ENCODE assay signal across 8 cellular contexts in genomic region chr6:132401120-132401940, GRCh38. TPM values are rescaled to one million over a fixed set of nuclear protein-coding genes. Genes with fewer than 3 reads are reported as not detected.
A peak's percentile ranks its signal among the peaks of the same experiment; 100 is the strongest.
DNase-seq lines count a peak whose midpoint lies in the region; ATAC-seq, FAIRE-seq and TF ChIP-seq lines count a peak whose summit lies in the region.

MOXD1 (minus strand) TSS chr6:132401475; CDS start chr6:132401426, 49 bp downstream.

- no peak for FAIRE-seq in endothelial cell of umbilical vein (lab: Jason Lieb, UNC)

- ATAC-seq in HG02678 (IDR thresholded peaks at IDR 0.05; ENCODE audit: unreplicated experiment) (peak; percentile 61), PC-3 (peak; percentile 52), upper lobe of right lung (peak; percentile 96)

- H3K9me3 ChIP-seq in PC-3 (ENCODE audit: low read length) (no peaks in the 10 kb centered on the region), endothelial cell of umbilical vein (replicated peaks; ENCODE audit: control insufficient read depth, insufficient read depth, low read length) (no peaks in the 10 kb centered on the region), upper lobe of right lung (no peaks in the 10 kb centered on the region)

- no peak for TF ChIP-seq CTCF in PC-3 (conservative IDR thresholded peaks at IDR 0.05; ENCODE audit: low read depth, low read length)
- TF ChIP-seq CTCF in endothelial cell of umbilical vein (IDR thresholded peaks at IDR 0.05; ENCODE audit: extremely low read depth in 1 of 2, insufficient read depth in 1 of 2, low read depth in 1 of 2, low read length in 2 of 2), result no peak
- TF ChIP-seq CTCF in mesothelial cell of epicardium (IDR thresholded peaks at IDR 0.05; ENCODE audit: unreplicated experiment), result no peak
- TF ChIP-seq CTCF in upper lobe of right lung (IDR thresholded peaks at IDR 0.05), result no peak

- H3K27me3 ChIP-seq in PC-3 (ENCODE audit: low read length), result no peaks in the 10 kb centered on the region
- H3K27me3 ChIP-seq in endothelial cell of umbilical vein (ENCODE audit: control insufficient read depth in 2 of 2, insufficient read depth in 2 of 2, low read length in 2 of 2), result peaks cover 47 to 77% of the 10 kb centered on the region in 2 experiments
- peaks cover 24% of the 10 kb centered on the region for H3K27me3 ChIP-seq in upper lobe of right lung

- no peak within 1 kb of the TSS for H3K27ac Mint-ChIP-seq in activated CD4-positive, alpha-beta T cell treated with anti-CD3 and anti-CD28 coated beads, Interleukin-2, amount 10 ng/mL, durations not matched to agents 24 days and 14 days
- peak within 1 kb of the TSS; percentile 88 for H3K27ac Mint-ChIP-seq in mesothelial cell of epicardium

- H3K27ac ChIP-seq in PC-3 (ENCODE audit: low read length) (peak within 1 kb of the TSS; percentile 30; the same call in 1 of the 2 replicates), endothelial cell of umbilical vein (ENCODE audit: insufficient read depth, low read depth, low read length) (no peak within 1 kb of the TSS), upper lobe of right lung (peak within 1 kb of the TSS; percentile 63)

- TF ChIP-seq POLR2A in endothelial cell of umbilical vein (IDR thresholded peaks at IDR 0.05; ENCODE audit: low read depth, low read length), result no peak

- no peaks in the 10 kb centered on the region for H3K36me3 Mint-ChIP-seq in activated CD4-positive, alpha-beta T cell treated with anti-CD3 and anti-CD28 coated beads, Interleukin-2, amount 10 ng/mL, durations not matched to agents 24 days and 14 days (ENCODE audit: low read depth)
- peaks cover 11% of the 10 kb centered on the region for H3K36me3 Mint-ChIP-seq in mesothelial cell of epicardium

- H3K79me2 ChIP-seq in PC-3 (ENCODE audit: low read length) (no peaks in the 10 kb centered on the region), endothelial cell of umbilical vein (ENCODE audit: control insufficient read depth, insufficient read depth, low read length) (no peaks in the 10 kb centered on the region)

- H3K9ac ChIP-seq in PC-3 (ENCODE audit: low read length) (peak within 1 kb of the TSS; percentile 29; the same call in 1 of the 2 replicates), endothelial cell of umbilical vein (replicated peaks; ENCODE audit: extremely low read depth, insufficient read depth, low read length) (no peak within 1 kb of the TSS)

- BruUV-seq in PC-3 (replicated peaks; lab: Mats Ljungman, UMichigan), result no TSS peak
- BruUV-seq in endothelial cell of umbilical vein (replicated peaks; lab: Mats Ljungman, UMichigan), result no TSS peak

- CTCF ChIA-PET in PC-3 (lab: Charles Lee), result no interaction called here
- CTCF ChIA-PET in endothelial cell of umbilical vein (lab: Charles Lee), result no interaction called here

- H3K4me3 ChIP-seq in PC-3 (ENCODE audit: low read length) (peak within 1 kb of the TSS; percentile 84), endothelial cell of umbilical vein (replicated peaks in 1 of 3; ENCODE audit: insufficient read depth in 1 of 3, low read depth in 1 of 3, low read length in 3 of 3) (peak within 1 kb of the TSS; percentile 38 to 61 (median 49)), upper lobe of right lung (peak within 1 kb of the TSS; percentile 65)

- H3F3A ChIP-seq in PC-3 (ENCODE audit: low read length, unreplicated experiment), result no peaks in the 10 kb centered on the region

- peaks cover 11% of the 10 kb centered on the region for H3K4me1 Mint-ChIP-seq in activated CD4-positive, alpha-beta T cell treated with anti-CD3 and anti-CD28 coated beads, Interleukin-2, amount 10 ng/mL, durations not matched to agents 24 days and 14 days
- peaks cover 34% of the 10 kb centered on the region for H3K4me1 Mint-ChIP-seq in mesothelial cell of epicardium

- dilution Hi-C loops in endothelial cell of umbilical vein (cut with MboI; ENCODE audit: extremely low pct_ligation_motif_present, low sequenced_read_pairs), result no loop called here

- POLR2A ChIA-PET in PC-3 (lab: Charles Lee; ENCODE audit: unreplicated experiment) (no interaction called here), endothelial cell of umbilical vein (lab: Charles Lee) (no interaction called here)

- no peaks in the 10 kb centered on the region for H3K9me2 ChIP-seq in PC-3 (replicated peaks; ENCODE audit: low read length)

- no peaks in the 10 kb centered on the region for H3K9me1 ChIP-seq in endothelial cell of umbilical vein (replicated peaks; ENCODE audit: control insufficient read depth, extremely low read depth, insufficient read depth, low read length)

- H4K20me1 ChIP-seq in PC-3 (ENCODE audit: low read length) (no peaks in the 10 kb centered on the region), endothelial cell of umbilical vein (replicated peaks; ENCODE audit: control insufficient read depth, extremely low read depth, insufficient read depth, low read length) (no peaks in the 10 kb centered on the region)

- H3K27me3 Mint-ChIP-seq in activated CD4-positive, alpha-beta T cell treated with anti-CD3 and anti-CD28 coated beads, Interleukin-2, amount 10 ng/mL, durations not matched to agents 24 days and 14 days, result peaks cover 67% of the 10 kb centered on the region
- H3K27me3 Mint-ChIP-seq in mesothelial cell of epicardium (ENCODE audit: low read depth), result peaks cover 35% of the 10 kb centered on the region

- H3K4me2 ChIP-seq in PC-3 (ENCODE audit: low read length), result peak within 1 kb of the TSS; percentile 92
- peak within 1 kb of the TSS; percentile 78 for H3K4me2 ChIP-seq in endothelial cell of umbilical vein (ENCODE audit: insufficient read depth, low read length)

- H3K4me1 ChIP-seq in PC-3 (ENCODE audit: insufficient read depth, low read length) (peaks cover 43% of the 10 kb centered on the region), endothelial cell of umbilical vein (ENCODE audit: control insufficient read depth, extremely low read depth, insufficient read depth, low read length) (peaks cover 9% of the 10 kb centered on the region), upper lobe of right lung (no peaks in the 10 kb centered on the region)

- DNase-seq in activated CD4-positive, alpha-beta T cell treated with anti-CD3 and anti-CD28 coated beads, Interleukin-2, amount 10 ng/mL, durations not matched to agents 24 days and 14 days, result no peak
- DNase-seq in activated CD4-positive, alpha-beta T cell treated with anti-CD3 and anti-CD28 coated beads for 4 hours, result no peak
- DNase-seq in PC-3 (peak; percentile 61), endothelial cell of umbilical vein (ENCODE audit: low read depth, low spot score) (peak; percentile 11), mesothelial cell of epicardium (ENCODE audit: low spot score in 2 of 2, unreplicated experiment in 2 of 2) (peak; percentile 54 to 76), upper lobe of right lung (peak; percentile 75), NCI-H1436 (lab: John Stamatoyannopoulos, UW) (no peak)

- H2AFZ ChIP-seq in PC-3 (ENCODE audit: low read length) (peak within 1 kb of the TSS; percentile 92), endothelial cell of umbilical vein (ENCODE audit: low read depth, low read length) (peak within 1 kb of the TSS; percentile 90)

- intact Hi-C loops in activated CD4-positive, alpha-beta T cell treated with anti-CD3 and anti-CD28 coated beads, Interleukin-2, amount 10 ng/mL, durations not matched to agents 24 days and 14 days (cut with micrococcal nuclease), result loop anchor here (5.0 kb wide), 2 partner anchors 34 to 81 kb away; no protein-coding TSS in a partner anchor
- intact Hi-C loops in PC-3 (cut with micrococcal nuclease), result loop anchor here (5.0 kb wide), 1 partner anchor 81 kb away; no protein-coding TSS in a partner anchor
- intact Hi-C loops in endothelial cell of umbilical vein (cut with micrococcal nuclease), result no loop called here
- intact Hi-C loops in upper lobe of right lung (cut with DNase I), result no loop called here

- H3K4me3 Mint-ChIP-seq in activated CD4-positive, alpha-beta T cell treated with anti-CD3 and anti-CD28 coated beads, Interleukin-2, amount 10 ng/mL, durations not matched to agents 24 days and 14 days, result peak within 1 kb of the TSS; percentile 48
- peak within 1 kb of the TSS; percentile 87 for H3K4me3 Mint-ChIP-seq in mesothelial cell of epicardium

- no peaks in the 10 kb centered on the region for H3K36me3 ChIP-seq in PC-3 (ENCODE audit: low read depth, low read length)
- H3K36me3 ChIP-seq in endothelial cell of umbilical vein (ENCODE audit: control insufficient read depth in 2 of 2, extremely low read depth in 1 of 2, insufficient read depth in 2 of 2, low read length in 2 of 2), result no peaks in the 10 kb centered on the region
- no peaks in the 10 kb centered on the region for H3K36me3 ChIP-seq in upper lobe of right lung

- H3K9me3 Mint-ChIP-seq in activated CD4-positive, alpha-beta T cell treated with anti-CD3 and anti-CD28 coated beads, Interleukin-2, amount 10 ng/mL, durations not matched to agents 24 days and 14 days, result peaks cover 1% of the 10 kb centered on the region
- peaks cover 6% of the 10 kb centered on the region for H3K9me3 Mint-ChIP-seq in mesothelial cell of epicardium

TF ChIP-seq in endothelial cell of umbilical vein, 7 proteins besides CTCF, POLR2A, EP300 and RAD21:
- TF ChIP-seq EZH2 (IDR thresholded peaks at IDR 0.05; ENCODE audit: borderline replicate concordance, low read depth, low read length, severe bottlenecking) (peak; percentile 88), GATA2 (IDR thresholded peaks at IDR 0.05; ENCODE audit: insufficient read depth, insufficient read length, low read depth, low read length) (no peak), JUN (IDR thresholded peaks at IDR 0.05; ENCODE audit: borderline replicate concordance, insufficient read depth, insufficient read length, low read depth) (no peak), POLR2AphosphoS5 (IDR thresholded peaks at IDR 0.05; ENCODE audit: insufficient read depth, low read depth, low read length) (no peak)

RNA-seq across cellular contexts. Expression of gene MOXD1, which starts in this region (rescaled TPM):
- 0.12 TPM in 1 of 2 replicates, not detected in the other for total RNA-seq in activated CD4-positive, alpha-beta T cell treated with anti-CD3 and anti-CD28 coated beads, Interleukin-2, amount 10 ng/mL, durations not matched to agents 24 days and 14 days
- total RNA-seq in PC-3 (2014; rRNA removed) (5.0 and 9.9 TPM in 2 replicates), endothelial cell of umbilical vein (not detected in 2 replicates), mesothelial cell of epicardium (110 to 113 TPM (median 111 TPM) in 3 replicates), upper lobe of right lung (24.0 TPM)
- 0.01 and 0.06 TPM in 2 replicates for polyA plus RNA-seq in endothelial cell of umbilical vein
- 0.03 and 0.04 TPM in 2 replicates for polyA plus RNA-seq in endothelial cell of umbilical vein (2011; cell fraction: cytosol; rRNA removed)
- polyA plus RNA-seq in endothelial cell of umbilical vein (2011; cell fraction: nucleus; rRNA removed), result 0.09 TPM in 1 of 2 replicates, not detected in the other
- polyA plus RNA-seq in endothelial cell of umbilical vein (2012), result not detected in 2 replicates
- polyA minus RNA-seq in endothelial cell of umbilical vein, result 0.06 TPM in 1 of 2 replicates, not detected in the other
- not detected for polyA minus RNA-seq in endothelial cell of umbilical vein (2011; cell fraction: cytosol; rRNA and poly(A)+ RNA removed)
- 0.19 TPM in 1 of 2 replicates, not detected in the other for polyA minus RNA-seq in endothelial cell of umbilical vein (2011; cell fraction: nucleus; rRNA and poly(A)+ RNA removed)

Comparison
In these comparisons a context has a peak if more than half of its experiments do, and no peak if none do; other contexts are left out.
1. Peak in DNase-seq, H3K4me3 ChIP-seq and H3K4me2 ChIP-seq in endothelial cell of umbilical vein; RNA of the gene not detected or under 1 TPM.
2. DNase-seq: peak in PC-3 (single experiment), mesothelial cell of epicardium (2 of 2) and upper lobe of right lung (single experiment); none in activated CD4-positive, alpha-beta T cell treated with anti-CD3 and anti-CD28 coated beads, Interleukin-2, amount 10 ng/mL, durations not matched to agents 24 days and 14 days (single experiment), activated CD4-positive, alpha-beta T cell treated with anti-CD3 and anti-CD28 coated beads for 4 hours (0 of 2) and NCI-H1436 (single experiment).
3. intact Hi-C loops: an anchor here in activated CD4-positive, alpha-beta T cell treated with anti-CD3 and anti-CD28 coated beads, Interleukin-2, amount 10 ng/mL, durations not matched to agents 24 days and 14 days (5.0 kb wide) and PC-3 (5.0 kb wide); none called in endothelial cell of umbilical vein and upper lobe of right lung.
4. Peak in every context shown above with its lines, with median percentiles within 50 percentile points of each other: ATAC-seq and H3K4me3 ChIP-seq.